ENCODE assay signal across 23 cellular contexts in the genomic region with DNA sequence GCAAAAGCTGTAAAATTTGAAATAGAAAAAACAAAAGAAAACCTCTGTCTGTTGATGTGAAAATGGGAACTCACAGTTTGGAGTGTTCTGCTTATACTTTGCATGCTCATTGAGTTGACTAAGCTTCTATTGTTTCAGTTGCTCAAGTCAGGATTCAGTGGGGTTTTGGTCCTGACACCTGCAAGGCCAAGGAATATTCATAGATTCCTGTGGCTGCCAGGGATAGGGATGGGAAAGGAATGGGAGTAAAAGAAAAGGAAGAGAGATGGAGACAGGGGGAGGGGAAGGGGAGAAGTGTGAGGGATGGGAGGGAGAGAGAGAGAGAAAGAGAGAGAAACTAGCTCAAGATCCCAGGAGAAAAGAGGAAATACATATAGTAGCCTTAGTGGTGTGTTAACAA.
"Had no signal": no experiment of that assay in that cellular context is flagged by ENCODE, and none has a peak within 500 bp of the region (broad histone marks: within the 10 kb centered on the region; RNA-seq: fewer than 3 reads in every experiment).

No MANE protein-coding gene starts in this region.

- H3K4me1 Mint-ChIP-seq: activated naive CD4-positive, alpha-beta T cell treated with anti-CD3 and anti-CD28 coated beads, Interleukin-2, amount 10 ng/mL, durations not matched to agents 7 days and 5 days; activated naive CD8-positive, alpha-beta T cell treated with anti-CD3 and anti-CD28 coated beads, Interleukin-2, amount 50 U/mL, for 24 hours; naive thymus-derived CD8-positive, alpha-beta T cell had no signal

- H3K4me1 ChIP-seq: foreskin keratinocyte, parathyroid adenoma, suprapubic skin, transverse colon, vagina had no signal

- H3K27ac Mint-ChIP-seq: activated naive CD4-positive, alpha-beta T cell treated with anti-CD3 and anti-CD28 coated beads, Interleukin-2, amount 10 ng/mL, durations not matched to agents 7 days and 5 days; activated naive CD8-positive, alpha-beta T cell treated with anti-CD3 and anti-CD28 coated beads, Interleukin-2, amount 50 U/mL, for 24 hours; brain; effector memory CD8-positive, alpha-beta T cell; naive thymus-derived CD8-positive, alpha-beta T cell; stimulated activated naive CD8-positive, alpha-beta T cell treated with anti-CD3 and anti-CD28 coated beads, Interleukin-15, Interleukin-2, amounts not matched to agents 100 ng/mL and 50 ng/mL, for 24 hours had no signal

- H3K79me2 ChIP-seq: parathyroid adenoma had no signal

- H3K27me3 Mint-ChIP-seq: activated naive CD4-positive, alpha-beta T cell treated with anti-CD3 and anti-CD28 coated beads, Interleukin-2, amount 10 ng/mL, durations not matched to agents 7 days and 5 days; brain had no signal

- H3K36me3 ChIP-seq: suprapubic skin, transverse colon, vagina had no signal

- H3K9me3 Mint-ChIP-seq: activated naive CD4-positive, alpha-beta T cell treated with anti-CD3 and anti-CD28 coated beads, Interleukin-2, amount 10 ng/mL, durations not matched to agents 7 days and 5 days; activated naive CD8-positive, alpha-beta T cell treated with anti-CD3 and anti-CD28 coated beads, Interleukin-2, amount 50 U/mL, for 24 hours; brain; effector memory CD8-positive, alpha-beta T cell; naive thymus-derived CD8-positive, alpha-beta T cell; stimulated activated naive CD8-positive, alpha-beta T cell treated with anti-CD3 and anti-CD28 coated beads, Interleukin-15, Interleukin-2, amounts not matched to agents 100 ng/mL and 50 ng/mL, for 24 hours had no signal

- H3K27ac ChIP-seq: foreskin keratinocyte, parathyroid adenoma, suprapubic skin, transverse colon, vagina had no signal

- H3K27me3 ChIP-seq: foreskin keratinocyte, suprapubic skin, transverse colon, vagina had no signal

- DNase-seq: activated CD4-positive, alpha-beta T cell treated with anti-CD3 and anti-CD28 coated beads, Interleukin-2, amount 50 U/mL, for 1 hour; activated CD8-positive, alpha-beta memory T cell treated with anti-CD3 and anti-CD28 coated beads for 24 hours; activated CD8-positive, alpha-beta memory T cell treated with anti-CD3 and anti-CD28 coated beads, Interleukin-2, amount 50 U/mL, for 48 hours; activated effector memory CD4-positive, alpha-beta T cell treated with Interleukin-2 at 50 U/mL for 16 hours; activated naive CD4-positive, alpha-beta T cell treated with anti-CD3 and anti-CD28 coated beads, Interleukin-2, amount 10 ng/mL, durations not matched to agents 7 days and 5 days; activated naive CD8-positive, alpha-beta T cell treated with anti-CD3 and anti-CD28 coated beads, Interleukin-2, amount 50 U/mL, for 24 hours; activated T-cell treated with anti-CD3 and anti-CD28 coated beads, Interleukin-2, amount 50 U/mL, for 48 hours; anterior cingulate cortex; caudate nucleus; effector memory CD8-positive, alpha-beta T cell; foreskin keratinocyte; glutamatergic neuron; hippocampal formation; naive thymus-derived CD8-positive, alpha-beta T cell; T-helper 1 cell; T1000; transverse colon had no signal

- H2AFZ ChIP-seq: parathyroid adenoma had no signal

- H3K4me3 ChIP-seq: suprapubic skin, transverse colon, vagina had no signal

- H3K9ac ChIP-seq: parathyroid adenoma had no signal

- H3K36me3 Mint-ChIP-seq: activated naive CD4-positive, alpha-beta T cell treated with anti-CD3 and anti-CD28 coated beads, Interleukin-2, amount 10 ng/mL, durations not matched to agents 7 days and 5 days; brain; naive thymus-derived CD8-positive, alpha-beta T cell had no signal

- H3K9me3 ChIP-seq: suprapubic skin, transverse colon, vagina had no signal

- ATAC-seq: activated CD4-positive, CD25-positive, alpha-beta regulatory T cell treated with anti-CD3 and anti-CD28 coated beads, Interleukin-2, amount 50 U/mL, for 24 hours; activated naive CD8-positive, alpha-beta T cell treated with anti-CD3 and anti-CD28 coated beads, Interleukin-2, amount 50 U/mL, for 24 hours; effector memory CD8-positive, alpha-beta T cell; foreskin keratinocyte; naive thymus-derived CD8-positive, alpha-beta T cell had no signal

- H3K4me3 Mint-ChIP-seq: activated naive CD4-positive, alpha-beta T cell treated with anti-CD3 and anti-CD28 coated beads, Interleukin-2, amount 10 ng/mL, durations not matched to agents 7 days and 5 days; activated naive CD8-positive, alpha-beta T cell treated with anti-CD3 and anti-CD28 coated beads, Interleukin-2, amount 50 U/mL, for 24 hours; brain; effector memory CD8-positive, alpha-beta T cell; naive thymus-derived CD8-positive, alpha-beta T cell; stimulated activated naive CD8-positive, alpha-beta T cell treated with anti-CD3 and anti-CD28 coated beads, Interleukin-15, Interleukin-2, amounts not matched to agents 100 ng/mL and 50 ng/mL, for 24 hours had no signal
